8 cellular contexts compared by ENCODE assay signal in the genomic region with DNA sequence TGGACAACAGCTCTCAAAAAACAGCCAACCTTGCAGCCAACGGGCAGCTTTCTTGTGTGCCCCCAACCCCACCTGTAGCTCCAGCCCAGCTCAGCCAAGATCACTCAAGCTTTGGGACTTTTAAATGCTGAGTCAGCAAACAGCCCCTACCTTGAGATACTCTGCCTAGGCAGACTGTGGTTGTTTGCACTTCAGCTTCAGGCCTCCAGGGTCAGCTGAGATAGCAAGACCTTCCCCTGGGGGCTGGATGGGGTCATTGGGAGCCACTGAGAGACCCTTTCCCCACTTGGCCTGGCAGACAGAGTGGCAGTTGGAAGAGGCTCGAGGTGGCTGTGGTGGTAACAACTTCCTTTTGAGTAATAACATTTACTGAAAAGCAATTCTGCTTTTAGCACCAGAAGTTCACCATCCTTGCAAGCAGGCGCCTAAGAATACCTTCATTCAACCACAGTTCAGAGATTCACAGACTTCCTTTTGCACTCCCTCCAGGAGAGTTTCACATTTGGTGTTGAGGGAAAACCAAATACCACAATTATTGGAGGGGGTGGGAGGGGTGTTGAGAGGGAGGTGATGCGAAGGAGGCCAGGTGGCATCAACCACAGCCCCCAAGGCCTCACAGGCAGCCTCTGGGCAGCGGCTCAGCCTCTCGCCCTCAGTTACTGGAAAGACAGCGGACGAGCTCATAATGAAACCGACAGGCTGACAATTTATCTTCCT.
DNase-seq lines count a peak whose midpoint lies in the region; ATAC-seq lines count a peak whose summit lies in the region.

No MANE protein-coding gene starts in this region.

- DNase-seq in ELF-1 (ENCODE audit: low read depth, low spot score): peak; percentile 69
- peak; percentile 82 for DNase-seq in HuH-7 (ENCODE audit: low spot score)
- DNase-seq in activated T-cell treated with anti-CD3 and anti-CD28 coated beads for 48 hours (ENCODE audit: low read depth): peak; percentile 76
- peak; percentile 64 for DNase-seq in iPS-NIHi7 (ENCODE audit: extremely low spot score)
- peak; percentile 0 for DNase-seq in stimulated activated CD8-positive, alpha-beta memory T cell treated with anti-CD3 and anti-CD28 coated beads, Interleukin-12 subunit alpha, Interleukin-12 subunit beta, amount 100 ng/mL, for 1 hour (ENCODE audit: low read depth)
- DNase-seq in NCI-H187 (lab: John Stamatoyannopoulos, UW): no peak
- DNase-seq in effector CD4-positive, alpha-beta T cell: no peak

- ATAC-seq in GM21390 (IDR thresholded peaks at IDR 0.05; ENCODE audit: unreplicated experiment): peak; percentile 58

Comparison
In these comparisons a context has a peak if more than half of its experiments do, and no peak if none do; other contexts are left out.
1. DNase-seq: peak in ELF-1 (single experiment), HuH-7 (single experiment), activated T-cell treated with anti-CD3 and anti-CD28 coated beads for 48 hours (single experiment), iPS-NIHi7 (single experiment) and stimulated activated CD8-positive, alpha-beta memory T cell treated with anti-CD3 and anti-CD28 coated beads, Interleukin-12 subunit alpha, Interleukin-12 subunit beta, amount 100 ng/mL, for 1 hour (single experiment); none in NCI-H187 (0 of 2) and effector CD4-positive, alpha-beta T cell (single experiment).